Comparison of ENCODE assay signal across 8 cellular contexts in the genomic region with DNA sequence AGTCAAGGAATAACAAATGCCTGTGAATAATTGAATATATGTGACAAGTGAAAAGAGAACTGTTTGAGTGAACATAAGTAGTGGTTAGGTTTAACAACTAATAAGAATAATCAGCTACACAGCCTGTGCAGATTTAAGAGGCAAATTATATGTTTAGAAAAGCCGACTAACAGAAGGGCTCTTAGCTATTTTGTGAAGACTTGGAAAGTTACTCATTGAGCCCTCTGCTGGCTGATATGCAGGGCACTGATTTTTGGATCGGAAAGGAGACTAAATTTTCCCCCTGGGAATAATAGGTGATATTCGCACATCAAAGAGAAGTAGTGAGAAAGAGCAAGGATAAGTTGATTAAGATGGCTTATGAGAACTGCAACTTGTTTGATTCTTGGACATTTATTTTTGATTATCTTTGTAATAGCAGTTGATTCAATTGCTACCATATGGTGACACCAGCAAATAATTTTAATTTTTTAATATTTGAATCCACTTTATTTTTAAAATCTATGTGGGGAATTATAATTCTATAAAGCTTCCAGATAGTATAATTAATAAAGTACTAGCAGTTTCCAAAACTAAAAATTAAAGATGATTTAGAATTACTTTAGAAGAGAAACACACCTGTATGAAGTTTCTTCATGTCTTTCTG.
DNase-seq lines count a peak whose midpoint lies in the region; ATAC-seq, FAIRE-seq and TF ChIP-seq lines count a peak whose summit lies in the region.

No MANE protein-coding gene starts in this region.

- no peak overlapping the region for H3K4me3 ChIP-seq in DND-41 (ENCODE audit: low read depth in 1 of 2, low read length in 2 of 2)
- H3K4me3 ChIP-seq in SK-N-MC, result no peak overlapping the region
- H3K4me3 ChIP-seq in smooth muscle cell, result no peak overlapping the region

- H3K27ac ChIP-seq in DND-41 (ENCODE audit: low read length), result no peak overlapping the region
- H3K27ac ChIP-seq in SK-N-MC, result no peak overlapping the region
- no peak overlapping the region for H3K27ac ChIP-seq in smooth muscle cell (ENCODE audit: low read depth)

- peak; percentile 56 for TF ChIP-seq CTCF in DND-41 (IDR thresholded peaks at IDR 0.05; ENCODE audit: borderline replicate concordance, extremely low read depth, low read length, poor library complexity, severe bottlenecking)
- peak; percentile 75 for TF ChIP-seq CTCF in smooth muscle cell (IDR thresholded peaks at IDR 0.05; ENCODE audit: borderline replicate concordance, insufficient read depth, poor library complexity, severe bottlenecking)

- intact Hi-C loops in head of caudate nucleus (cut with DNase I), result loop anchor here (10.0 kb wide), 1 partner anchor 139 kb away; no protein-coding TSS in a partner anchor

- H3K4me1 ChIP-seq in DND-41 (ENCODE audit: insufficient read depth, low read length), result no peaks in the 10 kb centered on the region
- no peaks in the 10 kb centered on the region for H3K4me1 ChIP-seq in smooth muscle cell (ENCODE audit: low read depth)

- H2AFZ ChIP-seq in DND-41 (ENCODE audit: low read depth, low read length) (no peak overlapping the region), smooth muscle cell (ENCODE audit: low read depth) (peak overlapping the region; percentile 71)

- 25% methylated on average over 3 of the region's 3 CpGs for WGBS in smooth muscle cell (ENCODE audit: low lambda C conversion rate)

- H4K20me1 ChIP-seq in DND-41 (ENCODE audit: insufficient read depth, low read length) (no peaks in the 10 kb centered on the region), smooth muscle cell (ENCODE audit: low read depth) (no peaks in the 10 kb centered on the region)

- no peak for FAIRE-seq in HTR-8/SVneo (lab: Jason Lieb, UNC)

- DNase-seq in DND-41 (no peak), HTR-8/SVneo (ENCODE audit: insufficient read length, low spot score) (peak; percentile 3), SK-N-MC (ENCODE audit: low read depth, low spot score) (peak; percentile 34), head of caudate nucleus (peak in 30 of 42 donors; percentile 14 to 80 (median 43)), smooth muscle cell (lab: John Stamatoyannopoulos, UW; ENCODE audit: unreplicated experiment) (no peak), GF-D8 (lab: John Stamatoyannopoulos, UW) (no peak), islet precursor cell (no peak)

- H3F3A ChIP-seq in smooth muscle cell (ENCODE audit: low read depth), result no peaks in the 10 kb centered on the region

- H3K36me3 ChIP-seq in DND-41 (ENCODE audit: insufficient read depth, low read length) (no peaks in the 10 kb centered on the region), SK-N-MC (ENCODE audit: insufficient read depth, low read length) (no peaks in the 10 kb centered on the region), smooth muscle cell (ENCODE audit: low read depth) (no peaks in the 10 kb centered on the region)

- H3K9me3 ChIP-seq in DND-41 (ENCODE audit: insufficient read depth, low read length, severe bottlenecking) (no peaks in the 10 kb centered on the region), SK-N-MC (ENCODE audit: low read depth, low read length) (no peaks in the 10 kb centered on the region), smooth muscle cell (replicated peaks; ENCODE audit: low read depth) (no peaks in the 10 kb centered on the region)

- ATAC-seq in DND-41 (ENCODE audit: insufficient read depth, low read depth) (no peak), HG02763 (IDR thresholded peaks at IDR 0.05; ENCODE audit: unreplicated experiment) (no peak)

- H3K79me2 ChIP-seq in DND-41 (ENCODE audit: insufficient read depth, low read length), result no peaks in the 10 kb centered on the region
- no peaks in the 10 kb centered on the region for H3K79me2 ChIP-seq in smooth muscle cell (ENCODE audit: low read depth)

- H3K4me2 ChIP-seq in DND-41 (ENCODE audit: insufficient read depth, low read length) (no peak overlapping the region), smooth muscle cell (no peak overlapping the region)

- H3K9ac ChIP-seq in DND-41 (ENCODE audit: low read depth, low read length) (no peak overlapping the region), SK-N-MC (ENCODE audit: insufficient read length) (no peak overlapping the region), smooth muscle cell (ENCODE audit: low read depth) (no peak overlapping the region)

- H3K27me3 ChIP-seq in DND-41 (ENCODE audit: insufficient read depth, low read length, poor library complexity) (no peaks in the 10 kb centered on the region), smooth muscle cell (ENCODE audit: low read depth) (no peaks in the 10 kb centered on the region)

Comparison
In these comparisons a context has a peak if more than half of its experiments do, and no peak if none do; other contexts are left out.
1. DNase-seq: peak in HTR-8/SVneo (single experiment), SK-N-MC (single experiment) and head of caudate nucleus (30 of 42); none in DND-41 (single experiment), smooth muscle cell (single experiment), GF-D8 (single experiment) and islet precursor cell (single experiment).